ENCODE assay signal across 29 cellular contexts in the genomic region with DNA sequence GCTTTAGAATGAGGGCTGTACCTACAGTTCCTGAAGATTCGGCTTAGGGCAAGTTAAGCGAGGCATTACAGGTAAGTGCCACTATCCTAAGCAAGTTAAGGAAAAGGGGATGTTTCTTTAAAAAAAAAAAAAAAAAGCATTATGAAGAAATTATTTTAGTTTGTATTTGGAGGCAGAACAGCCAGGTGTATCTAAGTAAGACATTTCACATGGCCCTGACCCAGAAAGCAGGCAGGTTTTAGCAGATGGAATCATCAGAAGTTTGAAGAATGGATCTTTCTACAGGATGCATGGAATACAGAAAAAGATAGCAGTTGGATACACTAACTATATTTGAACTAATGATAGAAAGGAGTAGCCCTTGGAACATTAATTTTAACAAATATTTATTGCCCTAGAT.
DNase-seq lines count a peak whose midpoint lies in the region; ATAC-seq and TF ChIP-seq lines count a peak whose summit lies in the region.
"Had no signal": no experiment of that assay in that cellular context is flagged by ENCODE, and none has a peak within 500 bp of the region (broad histone marks: within the 10 kb centered on the region; RNA-seq: fewer than 3 reads in every experiment).

No MANE protein-coding gene starts in this region.

- H3K9me3 Mint-ChIP-seq in IgD-negative memory B cell: no peaks in the 10 kb centered on the region
- H3K9me3 Mint-ChIP-seq in memory B cell: no peaks in the 10 kb centered on the region
- H3K9me3 Mint-ChIP-seq: CD4-positive, CD25-positive, alpha-beta regulatory T cell had no signal

- DNase-seq in PC-9: no peak
- peak in 3 of 4 donors; percentile 23 to 44 (median 35) for DNase-seq in body of pancreas
- no peak for DNase-seq in memory B cell (ENCODE audit: low spot score in 2 of 2)
- DNase-seq in LoVo (ENCODE audit: low spot score): no peak
- DNase-seq in NCI-H2196 (lab: John Stamatoyannopoulos, UW; ENCODE audit: unreplicated experiment): no peak
- DNase-seq in head of caudate nucleus: no peak
- DNase-seq: CD4-positive, CD25-positive, alpha-beta regulatory T cell; COR-L47; EL; GDM1; GOT3; HCEC 1CT; IMR-90; NCI-H1105; NCI-H146; NCI-H1930; NCI-H2107; NCI-H446; NCI-H524 treated with DMSO at 0.1 percent for 48 hours; NCI-H774; SIG-M5; SW 1271 had no signal

- 47 to 79% methylated on average over 2 of the region's 2 CpGs for WGBS in body of pancreas, 2 donors

- H3K79me2 ChIP-seq in PC-9 (ENCODE audit: low read depth): no peaks in the 10 kb centered on the region

- H3F3A ChIP-seq in PC-9 (ENCODE audit: insufficient read depth, low read depth): no peaks in the 10 kb centered on the region

- intact Hi-C loops in PC-9 (cut with micrococcal nuclease; ENCODE audit: unreplicated experiment): loop anchor here (10.0 kb wide), 1 partner anchor 109 kb away; a partner anchor contains a TSS
- intact Hi-C loops in body of pancreas (cut with DNase I): no loop called here
- intact Hi-C loops in head of caudate nucleus (cut with DNase I): no loop called here

- TF ChIP-seq POLR2A in body of pancreas (IDR thresholded peaks at IDR 0.05): no peak

- H3K4me1 Mint-ChIP-seq in IgD-negative memory B cell: peaks cover 31 to 51% (median 44%) of the 10 kb centered on the region in 3 donors
- peaks cover 36% of the 10 kb centered on the region for H3K4me1 Mint-ChIP-seq in memory B cell
- H3K4me1 Mint-ChIP-seq: CD4-positive, CD25-positive, alpha-beta regulatory T cell had no signal

- H3K4me1 ChIP-seq in PC-9 (replicated peaks; ENCODE audit: insufficient read depth): no peaks in the 10 kb centered on the region
- H3K4me1 ChIP-seq in body of pancreas: peaks cover 4% of the 10 kb centered on the region
- H3K4me1 ChIP-seq: BLaER1 had no signal

- H3K27ac ChIP-seq in PC-9: no peak overlapping the region
- no peak overlapping the region for H3K27ac ChIP-seq in body of pancreas
- H3K27ac ChIP-seq: BLaER1, KMS-11, RWPE1, SK-N-MC had no signal

- H3K9me3 ChIP-seq in PC-9 (ENCODE audit: insufficient read depth, low read depth) (no peaks in the 10 kb centered on the region), body of pancreas (no peaks in the 10 kb centered on the region)
- H3K9me3 ChIP-seq: BLaER1 had no signal

- no peaks in the 10 kb centered on the region for H3K27me3 Mint-ChIP-seq in IgD-negative memory B cell
- no peaks in the 10 kb centered on the region for H3K27me3 Mint-ChIP-seq in memory B cell

- POLR2A ChIA-PET in PC-9 (lab: Charles Lee; ENCODE audit: unreplicated experiment): no interaction called here

- ATAC-seq in body of pancreas (no peak), memory B cell (ENCODE audit: low read depth) (no peak), HG03571 (IDR thresholded peaks at IDR 0.05; ENCODE audit: unreplicated experiment) (no peak)
- ATAC-seq: GM12878 had no signal

- peak overlapping the region in 2 of 3 donors; percentile 84 for H3K27ac Mint-ChIP-seq in IgD-negative memory B cell
- peak overlapping the region; percentile 45 for H3K27ac Mint-ChIP-seq in memory B cell
- H3K27ac Mint-ChIP-seq: CD4-positive, CD25-positive, alpha-beta regulatory T cell had no signal

- H4K20me1 ChIP-seq in PC-9 (ENCODE audit: insufficient read depth): no peaks in the 10 kb centered on the region
- H4K20me1 ChIP-seq: BLaER1 had no signal

- no peak overlapping the region for H2AFZ ChIP-seq in PC-9

- H3K4me3 Mint-ChIP-seq in IgD-negative memory B cell (peak overlapping the region in 1 of 4 donors; percentile 49), memory B cell (no peak overlapping the region)
- H3K4me3 Mint-ChIP-seq: CD4-positive, CD25-positive, alpha-beta regulatory T cell had no signal

- TF ChIP-seq CTCF in PC-9 (conservative IDR thresholded peaks at IDR 0.05) (no peak), body of pancreas (IDR thresholded peaks at IDR 0.05) (no peak)

- H3K4me2 ChIP-seq in PC-9: no peak overlapping the region
- H3K4me2 ChIP-seq: BLaER1, KMS-11 had no signal

- no peaks in the 10 kb centered on the region for H3K9me2 ChIP-seq in PC-9 (ENCODE audit: insufficient read depth)

- TSS peak; percentile 10 for BruUV-seq in PC-9 (replicated peaks; lab: Mats Ljungman, UMichigan)

- H3K36me3 ChIP-seq in PC-9 (ENCODE audit: low read depth) (no peaks in the 10 kb centered on the region), body of pancreas (replicated peaks in 1 of 2; ENCODE audit: insufficient read depth in 1 of 2, low read depth in 2 of 2) (no peaks in the 10 kb centered on the region)
- H3K36me3 ChIP-seq: BLaER1 had no signal

- H3K36me3 Mint-ChIP-seq in IgD-negative memory B cell (peaks cover 15% of the 10 kb centered on the region), memory B cell (peaks cover 53% of the 10 kb centered on the region)
- H3K36me3 Mint-ChIP-seq: CD4-positive, CD25-positive, alpha-beta regulatory T cell had no signal

- H3K27me3 ChIP-seq in PC-9 (ENCODE audit: insufficient read depth, low read depth) (no peaks in the 10 kb centered on the region), body of pancreas (no peaks in the 10 kb centered on the region)
- H3K27me3 ChIP-seq: BLaER1 had no signal

- no peak overlapping the region for H3K4me3 ChIP-seq in PC-9
- H3K4me3 ChIP-seq in body of pancreas: no peak overlapping the region
- H3K4me3 ChIP-seq: BLaER1, GM12878, SK-N-MC had no signal

- CTCF ChIA-PET in PC-9 (lab: Charles Lee): no interaction called here

Comparison
In these comparisons a context has a peak if more than half of its experiments do, and no peak if none do; other contexts are left out.
1. DNase-seq: peak in body of pancreas (3 of 4); none in PC-9 (0 of 2), memory B cell (0 of 2), LoVo (single experiment), NCI-H2196 (single experiment) and head of caudate nucleus (0 of 42).